Comparison of ENCODE assay signal across 8 cellular contexts in the genomic region with DNA sequence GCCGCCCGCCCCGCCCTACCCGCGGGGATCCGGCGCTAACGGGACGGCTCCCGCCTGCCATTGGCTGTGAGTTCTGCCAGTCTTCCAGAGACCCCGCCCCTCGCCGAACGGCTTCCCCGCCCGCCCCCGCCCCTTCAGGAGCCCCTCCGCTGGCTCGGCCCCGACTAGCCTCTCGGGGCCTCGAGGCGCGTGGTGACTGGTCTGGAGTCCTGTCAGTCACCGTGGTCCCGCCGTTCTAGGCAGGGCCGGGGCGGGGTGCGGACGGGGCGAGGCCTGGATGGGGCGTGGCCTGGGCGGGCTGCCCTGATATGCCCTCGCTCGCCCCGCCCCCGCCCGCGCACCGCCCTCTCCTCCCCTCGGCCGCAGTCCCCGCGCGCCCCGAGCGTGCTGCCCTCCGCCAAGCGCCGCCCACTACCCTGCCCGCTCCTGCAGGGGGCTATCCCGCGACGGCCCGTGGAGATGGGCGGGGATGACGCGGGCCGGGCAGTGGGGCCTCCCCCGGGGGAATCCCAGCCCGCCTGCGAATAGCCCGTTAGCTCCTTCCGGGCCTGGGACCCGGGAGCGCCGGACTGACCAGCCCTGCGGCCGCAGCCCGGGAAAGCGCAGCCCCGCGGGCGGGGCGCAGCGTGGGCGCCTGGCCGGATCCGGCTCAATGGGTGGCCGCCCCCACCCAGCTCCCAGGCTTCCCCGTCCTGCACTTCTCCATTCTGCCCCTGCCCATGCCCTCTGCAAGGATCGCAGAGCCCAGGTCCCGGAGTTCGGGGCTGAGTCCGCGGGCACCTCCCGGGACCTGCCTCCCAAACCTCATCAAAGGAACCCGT. TPM values are rescaled to one million over a fixed set of nuclear protein-coding genes. Genes with fewer than 3 reads are reported as not detected.
DNase-seq lines count a peak whose midpoint lies in the region; ATAC-seq and TF ChIP-seq lines count a peak whose summit lies in the region.

No MANE protein-coding gene starts in this region.

- CTCF ChIA-PET in Calu3 (lab: Charles Lee): interaction anchor here (0.6 to 2.0 kb wide), 8 partner anchors 9 to 287 kb away, joined by 3 to 8 read pairs (median 4); no protein-coding TSS in a partner anchor

- intact Hi-C loops in Calu3 (cut with micrococcal nuclease; ENCODE audit: unreplicated experiment): loop anchor here (5.0 kb wide), 1 partner anchor 37 kb away; no protein-coding TSS in a partner anchor

- no peak for TF ChIP-seq CTCF in Calu3 (IDR thresholded peaks at IDR 0.05; ENCODE audit: unreplicated experiment)
- TF ChIP-seq CTCF in mesothelial cell of epicardium (IDR thresholded peaks at IDR 0.05; ENCODE audit: unreplicated experiment): no peak

- peaks cover 3% of the 10 kb centered on the region for H3K9me3 Mint-ChIP-seq in Calu3 (ENCODE audit: low read depth, unreplicated experiment)
- no peaks in the 10 kb centered on the region for H3K9me3 Mint-ChIP-seq in mesothelial cell of epicardium

- peaks cover 25% of the 10 kb centered on the region for H3K36me3 Mint-ChIP-seq in Calu3 (ENCODE audit: insufficient read depth, unreplicated experiment)
- no peaks in the 10 kb centered on the region for H3K36me3 Mint-ChIP-seq in mesothelial cell of epicardium

- peaks cover 11% of the 10 kb centered on the region for H3K4me1 ChIP-seq in HUES48 (ENCODE audit: control insufficient read depth, insufficient read depth, low read length)
- no peaks in the 10 kb centered on the region for H3K4me1 ChIP-seq in endocrine pancreas (ENCODE audit: control insufficient read depth, insufficient read depth, low read length)

- peak overlapping the region; percentile 14 for H3K27ac ChIP-seq in HUES48 (ENCODE audit: low read depth, low read length)

- no TSS peak for BruUV-seq in Calu3 (replicated peaks; lab: Mats Ljungman, UMichigan)

- H3K4me3 Mint-ChIP-seq in Calu3 (ENCODE audit: low read depth, unreplicated experiment) (peak overlapping the region; percentile 88), mesothelial cell of epicardium (peak overlapping the region; percentile 95)

- peak overlapping the region; percentile 90 for H3K4me3 ChIP-seq in HUES48 (ENCODE audit: low read depth, low read length)
- H3K4me3 ChIP-seq in endocrine pancreas (ENCODE audit: control insufficient read depth, insufficient read depth, low read length): peak overlapping the region; percentile 42

- H3K4me1 Mint-ChIP-seq in Calu3 (ENCODE audit: low read depth, unreplicated experiment) (peaks cover 11% of the 10 kb centered on the region), mesothelial cell of epicardium (peaks cover 25% of the 10 kb centered on the region)

- H3K36me3 ChIP-seq in HUES48 (ENCODE audit: control insufficient read depth, insufficient read depth, low read length) (no peaks in the 10 kb centered on the region), endocrine pancreas (ENCODE audit: control insufficient read depth, insufficient read depth, low read length) (no peaks in the 10 kb centered on the region)

- H3K27me3 Mint-ChIP-seq in Calu3 (ENCODE audit: unreplicated experiment): peaks cover 12% of the 10 kb centered on the region
- H3K27me3 Mint-ChIP-seq in mesothelial cell of epicardium (ENCODE audit: low read depth): peaks cover 37% of the 10 kb centered on the region

- H3K27ac Mint-ChIP-seq in Calu3 (ENCODE audit: unreplicated experiment) (peak overlapping the region; percentile 19), mesothelial cell of epicardium (peak overlapping the region; percentile 93)

- DNase-seq in Calu3 (peak; percentile 98), NOMO-1 treated with dmso at 0.1 percent for 144 hours (lab: John Stamatoyannopoulos, UW; ENCODE audit: unreplicated experiment) (peak; percentile 100), mesothelial cell of epicardium (ENCODE audit: low spot score in 2 of 2, unreplicated experiment in 2 of 2) (peak; percentile 100)
- peak; percentile 98 for DNase-seq in activated CD8-positive, alpha-beta memory T cell treated with anti-CD3 and anti-CD28 coated beads, Interleukin-2, amount 50 U/mL, for 1 hour (ENCODE audit: extremely low read depth)
- DNase-seq in stimulated activated CD8-positive, alpha-beta memory T cell treated with anti-CD3 and anti-CD28 coated beads, Interleukin-15, amount 100 ng/mL, for 24 hours (ENCODE audit: low read depth): peak; percentile 94

- H3K27me3 ChIP-seq in HUES48 (ENCODE audit: control insufficient read depth, insufficient read depth, low read length) (peaks cover 9% of the 10 kb centered on the region), endocrine pancreas (ENCODE audit: control insufficient read depth, insufficient read depth, low read length) (no peaks in the 10 kb centered on the region)

- H3K9me3 ChIP-seq in HUES48 (ENCODE audit: control insufficient read depth, insufficient read depth, low read length) (no peaks in the 10 kb centered on the region), endocrine pancreas (ENCODE audit: control insufficient read depth, low read length) (no peaks in the 10 kb centered on the region)

- ATAC-seq in GM21447 (IDR thresholded peaks at IDR 0.05; ENCODE audit: unreplicated experiment): peak; percentile 84

- H3K9ac ChIP-seq in HUES48 (ENCODE audit: low read depth, low read length) (no peak overlapping the region), endocrine pancreas (ENCODE audit: control insufficient read depth, insufficient read depth, low read length) (peak overlapping the region; percentile 55)

RNA-seq across cellular contexts. Expression of a gene that starts 0.4 kb away (rescaled TPM):
- total RNA-seq in Calu3 (2022) (8.3 and 10.7 TPM in 2 replicates), mesothelial cell of epicardium (30.9 to 33.9 TPM (median 31.5 TPM) in 3 replicates)

RNA-seq across cellular contexts. Expression of a gene that starts 32.8 kb away (rescaled TPM):
- total RNA-seq in Calu3 (2022): not detected in 2 replicates
- not detected in 3 replicates for total RNA-seq in mesothelial cell of epicardium

Comparison
In these comparisons a context has a peak if more than half of its experiments do, and no peak if none do; other contexts are left out.
1. Peak in every context shown above with its lines: DNase-seq, ATAC-seq, H3K4me3 ChIP-seq and H3K27ac ChIP-seq.